27 cellular contexts compared by ENCODE assay signal in the genomic region with DNA sequence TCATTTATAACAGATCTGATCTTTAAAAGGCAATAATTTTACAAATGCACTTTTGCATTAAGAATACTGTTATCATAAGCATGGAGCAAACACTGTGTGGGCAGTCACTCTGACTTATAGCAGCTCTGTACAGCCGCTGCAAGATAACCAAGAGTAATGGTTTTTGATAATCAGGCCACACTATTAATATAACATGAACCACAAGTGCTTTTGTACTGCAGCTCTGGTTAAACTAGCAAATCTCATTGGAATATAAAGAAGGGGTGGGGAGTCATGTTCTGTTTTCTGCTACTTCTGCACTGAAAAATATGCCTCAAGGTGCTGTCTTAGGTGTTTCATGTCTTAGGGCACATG.
DNase-seq lines count a peak whose midpoint lies in the region; ATAC-seq and TF ChIP-seq lines count a peak whose summit lies in the region.
"Had no signal": no experiment of that assay in that cellular context is flagged by ENCODE, and none has a peak within 500 bp of the region (broad histone marks: within the 10 kb centered on the region; RNA-seq: fewer than 3 reads in every experiment).

No MANE protein-coding gene starts in this region.

- H3K27me3 Mint-ChIP-seq in activated CD4-positive, alpha-beta T cell treated with anti-CD3 and anti-CD28 coated beads, Interleukin-2, amount 10 ng/mL, durations not matched to agents 7 days and 5 days = peaks cover 3% of the 10 kb centered on the region

- H4K20me1 ChIP-seq in IMR-90 (ENCODE audit: insufficient read depth, low read length) = no peaks in the 10 kb centered on the region

- no peak overlapping the region for H2BK15ac ChIP-seq in IMR-90 (ENCODE audit: low read depth, low read length)

- no peak overlapping the region; the same call in 1 of the 2 replicates for H3K4me2 ChIP-seq in IMR-90 (ENCODE audit: low read depth, low read length)

- no peak overlapping the region for H2BK20ac ChIP-seq in IMR-90 (ENCODE audit: low read depth, low read length)

- H3K79me1 ChIP-seq in IMR-90 (ENCODE audit: low read depth in 1 of 2, low read length in 2 of 2) = no peaks in the 10 kb centered on the region

- H3K36me3 ChIP-seq in IMR-90 (ENCODE audit: control insufficient read depth, insufficient read depth, low read length) = no peaks in the 10 kb centered on the region
- H3K36me3 ChIP-seq in muscle layer of colon (ENCODE audit: insufficient read depth, low read length) = no peaks in the 10 kb centered on the region
- no peaks in the 10 kb centered on the region for H3K36me3 ChIP-seq in stomach smooth muscle (ENCODE audit: control insufficient read depth in 2 of 2, insufficient read depth in 2 of 2, low read length in 2 of 2)
- no peaks in the 10 kb centered on the region for H3K36me3 ChIP-seq in tibial artery
- H3K36me3 ChIP-seq: colonic mucosa, suprapubic skin had no signal

- CTCF ChIA-PET in IMR-90 (lab: Yijun Ruan, JAX) = interaction anchor here (1.1 kb wide), 1 partner anchor 268 kb away, joined by 4 read pairs; no protein-coding TSS in a partner anchor
- CTCF ChIA-PET in activated CD4-positive, alpha-beta T cell treated with anti-CD3 and anti-CD28 coated beads, Interleukin-2, amount 10 ng/mL, durations not matched to agents 7 days and 5 days (lab: Charles Lee) = no interaction called here

- no peak for ATAC-seq in IMR-90 (ENCODE audit: low read depth)
- ATAC-seq: activated CD8-positive, alpha-beta T cell treated with anti-CD3 and anti-CD28 coated beads for 36 hours; left ventricle myocardium superior; naive thymus-derived CD4-positive, alpha-beta T cell; stimulated activated naive B cell treated with anti-CD40 and anti-IgM and Interleukin-4, amounts not matched to agents 10 μg/mL and 1 μg/mL and 100 μg/mL, for 72 hours; T-helper 17 cell had no signal

- H3K27me3 ChIP-seq in IMR-90 (ENCODE audit: control insufficient read depth, insufficient read depth, low read length) (no peaks in the 10 kb centered on the region), muscle layer of colon (ENCODE audit: control insufficient read depth in 1 of 2, insufficient read depth in 2 of 2, low read length in 2 of 2) (no peaks in the 10 kb centered on the region), stomach smooth muscle (ENCODE audit: control insufficient read depth in 1 of 2, insufficient read depth in 2 of 2, low read length in 2 of 2) (no peaks in the 10 kb centered on the region), tibial artery (no peaks in the 10 kb centered on the region)
- H3K27me3 ChIP-seq: colonic mucosa, suprapubic skin had no signal

- peak overlapping the region; percentile 27; the same call in 1 of the 2 replicates for H2AK5ac ChIP-seq in IMR-90 (ENCODE audit: low read depth, low read length)

- H3K4me3 ChIP-seq in IMR-90 (ENCODE audit: insufficient read depth, low read depth, low read length) (no peak overlapping the region), astrocyte of the spinal cord (ENCODE audit: low read depth, low read length) (no peak overlapping the region), muscle layer of colon (ENCODE audit: low read depth in 1 of 2, low read length in 2 of 2) (no peak overlapping the region), stomach smooth muscle (ENCODE audit: low read length in 2 of 2) (peak overlapping the region in 1 of 2 donors; percentile 80), tibial artery (no peak overlapping the region)
- H3K4me3 ChIP-seq: colonic mucosa, suprapubic skin had no signal

- dilution Hi-C loops in IMR-90 (cut with HindIII; ENCODE audit: low sequenced_read_pairs, unreplicated experiment) = no loop called here

- no peak for TF ChIP-seq RAD21 in IMR-90 (IDR thresholded peaks at IDR 0.05; ENCODE audit: low read length)

- POLR2A ChIA-PET in IMR-90 (lab: Charles Lee; ENCODE audit: unreplicated experiment) = no interaction called here
- POLR2A ChIA-PET in activated CD4-positive, alpha-beta T cell treated with anti-CD3 and anti-CD28 coated beads, Interleukin-2, amount 10 ng/mL, durations not matched to agents 7 days and 5 days (lab: Charles Lee) = no interaction called here

- H2AFZ ChIP-seq in IMR-90 (replicated peaks; ENCODE audit: low read length, poor library complexity) = peak overlapping the region; percentile 26

- no peaks in the 10 kb centered on the region for H3K9me3 ChIP-seq in IMR-90 (ENCODE audit: control insufficient read depth, insufficient read depth, low read length)
- H3K9me3 ChIP-seq in muscle layer of colon (ENCODE audit: low read length) = no peaks in the 10 kb centered on the region
- H3K9me3 ChIP-seq in stomach smooth muscle (ENCODE audit: control insufficient read depth in 2 of 2, low read length in 2 of 2) = no peaks in the 10 kb centered on the region
- no peaks in the 10 kb centered on the region for H3K9me3 ChIP-seq in tibial artery
- H3K9me3 ChIP-seq: Caco-2, colonic mucosa, suprapubic skin had no signal

- intact Hi-C loops in IMR-90 (cut with micrococcal nuclease) = no loop called here
- intact Hi-C loops in tibial artery (cut with DNase I; ENCODE audit: low total_unique reads) = no loop called here

- no peak overlapping the region for H4K5ac ChIP-seq in IMR-90 (ENCODE audit: low read depth, low read length)

- WGBS in IMR-90 (ENCODE audit: extremely low coverage in 2 of 2, insufficient read length in 1 of 2), 2 experiments = no CpG with 5 or more reads among the region's 1 CpG

- H3K9ac ChIP-seq in IMR-90 (ENCODE audit: low read depth, low read length) = no peak overlapping the region
- H3K9ac ChIP-seq in muscle layer of colon (ENCODE audit: low read length) = no peak overlapping the region
- H3K9ac ChIP-seq in stomach smooth muscle (ENCODE audit: low read length in 2 of 2) = no peak overlapping the region

- no peaks in the 10 kb centered on the region for H3K36me3 Mint-ChIP-seq in activated CD4-positive, alpha-beta T cell treated with anti-CD3 and anti-CD28 coated beads, Interleukin-2, amount 10 ng/mL, durations not matched to agents 7 days and 5 days (ENCODE audit: low read depth)
- H3K36me3 Mint-ChIP-seq: activated naive CD4-positive, alpha-beta T cell treated with anti-CD3 and anti-CD28 coated beads, Interleukin-2, amount 50 U/mL, for 24 hours; naive thymus-derived CD4-positive, alpha-beta T cell; stimulated activated naive B cell treated with anti-CD40 and anti-IgM and Interleukin-4, amounts not matched to agents 10 μg/mL and 1 μg/mL and 100 μg/mL, for 72 hours had no signal

- no peak overlapping the region for H3K23ac ChIP-seq in IMR-90 (ENCODE audit: low read depth, low read length)

- H3K18ac ChIP-seq in IMR-90 (ENCODE audit: low read depth, low read length) = peak overlapping the region; percentile 18

- TF ChIP-seq CTCF in IMR-90 (conservative IDR thresholded peaks at IDR 0.05; ENCODE audit: low read depth, low read length) (no peak), astrocyte of the spinal cord (IDR thresholded peaks at IDR 0.05; ENCODE audit: low read depth, low read length) (no peak), tibial artery (IDR thresholded peaks at IDR 0.05) (no peak)

- no peak overlapping the region for H3K27ac Mint-ChIP-seq in activated CD4-positive, alpha-beta T cell treated with anti-CD3 and anti-CD28 coated beads, Interleukin-2, amount 10 ng/mL, durations not matched to agents 7 days and 5 days
- H3K27ac Mint-ChIP-seq: activated CD8-positive, alpha-beta T cell treated with anti-CD3 and anti-CD28 coated beads for 36 hours; activated naive CD4-positive, alpha-beta T cell treated with anti-CD3 and anti-CD28 coated beads, Interleukin-2, amount 50 U/mL, for 24 hours; stimulated activated naive B cell treated with anti-CD40 and anti-IgM and Interleukin-4, amounts not matched to agents 10 μg/mL and 1 μg/mL and 100 μg/mL, for 72 hours; T-helper 17 cell had no signal

- peak overlapping the region in 1 of 2 experiments; percentile 38; a peak in 1 of 4 replicates for H4K8ac ChIP-seq in IMR-90 (ENCODE audit: low read depth in 2 of 2, low read length in 2 of 2)

- H3K9me1 ChIP-seq in IMR-90 (ENCODE audit: insufficient read depth, low read length) = no peaks in the 10 kb centered on the region; the same call in 1 of the 2 replicates

- no peak overlapping the region for H2AK9ac ChIP-seq in IMR-90 (replicated peaks; ENCODE audit: low read depth, low read length, poor library complexity)

- no peak overlapping the region for H3K4ac ChIP-seq in IMR-90 (ENCODE audit: low read depth, low read length)

- no peak overlapping the region for H4K91ac ChIP-seq in IMR-90 (ENCODE audit: insufficient read depth, low read depth, low read length)

- H3K56ac ChIP-seq in IMR-90 (ENCODE audit: extremely low read depth, insufficient read depth, low read length) = no peak overlapping the region

- no TSS peak for BruUV-seq in IMR-90 (replicated peaks; lab: Mats Ljungman, UMichigan)

- peaks cover 10% of the 10 kb centered on the region for H3K4me1 ChIP-seq in IMR-90 (ENCODE audit: control insufficient read depth, insufficient read depth, low read length)
- peaks cover 22% of the 10 kb centered on the region for H3K4me1 ChIP-seq in muscle layer of colon (ENCODE audit: insufficient read depth, low read length)
- H3K4me1 ChIP-seq in stomach smooth muscle (ENCODE audit: control insufficient read depth, insufficient read depth, low read length) = peaks cover 19% of the 10 kb centered on the region
- peaks cover 0 to 8% (median 0%) of the 10 kb centered on the region in 4 donors for H3K4me1 ChIP-seq in tibial artery
- H3K4me1 ChIP-seq: suprapubic skin had no signal

- no peak for DNase-seq in IMR-90
- DNase-seq in astrocyte of the spinal cord (ENCODE audit: low read depth, low spot score) = peak; percentile 3
- no peak for DNase-seq in activated CD4-positive, alpha-beta T cell treated with anti-CD3 and anti-CD28 coated beads, Interleukin-2, amount 10 ng/mL, durations not matched to agents 7 days and 5 days
- no peak for DNase-seq in tibial artery
- DNase-seq in NCI-H1930 (lab: John Stamatoyannopoulos, UW) = no peak
- no peak for DNase-seq in MV-4-11 (lab: John Stamatoyannopoulos, UW)
- DNase-seq: activated CD4-positive, alpha-beta T cell treated with anti-CD3 and anti-CD28 coated beads for 1 hour; activated CD8-positive, alpha-beta memory T cell treated with anti-CD3 and anti-CD28 coated beads, Interleukin-2, amount 50 U/mL, for 48 hours; activated CD8-positive, alpha-beta T cell treated with anti-CD3 and anti-CD28 coated beads for 36 hours; amygdala; Caco-2; colonic mucosa; effector CD4-positive, alpha-beta T cell; left ventricle myocardium superior; midbrain; naive thymus-derived CD4-positive, alpha-beta T cell; NCI-H1105; NCI-H187 treated with DMSO at 0.1 percent for 48 hours; NCI-H2171 treated with DMSO at 0.1 percent for 48 hours; NCI-H510A treated with DMSO at 0.1 percent for 48 hours; stimulated activated naive B cell treated with anti-CD40 and anti-IgM and Interleukin-4, amounts not matched to agents 10 μg/mL and 1 μg/mL and 100 μg/mL, for 72 hours; T-helper 17 cell had no signal

- no peak for TF ChIP-seq POLR2A in IMR-90 (IDR thresholded peaks at IDR 0.05; ENCODE audit: low read depth, low read length)

- H3K4me3 Mint-ChIP-seq in activated CD4-positive, alpha-beta T cell treated with anti-CD3 and anti-CD28 coated beads, Interleukin-2, amount 10 ng/mL, durations not matched to agents 7 days and 5 days = no peak overlapping the region
- H3K4me3 Mint-ChIP-seq: activated CD8-positive, alpha-beta T cell treated with anti-CD3 and anti-CD28 coated beads for 36 hours; activated naive CD4-positive, alpha-beta T cell treated with anti-CD3 and anti-CD28 coated beads, Interleukin-2, amount 50 U/mL, for 24 hours; naive thymus-derived CD4-positive, alpha-beta T cell; stimulated activated naive B cell treated with anti-CD40 and anti-IgM and Interleukin-4, amounts not matched to agents 10 μg/mL and 1 μg/mL and 100 μg/mL, for 72 hours; T-helper 17 cell had no signal

- H2BK120ac ChIP-seq in IMR-90 (ENCODE audit: low read depth, low read length) = no peak overlapping the region

- H3K27ac ChIP-seq in IMR-90 (ENCODE audit: insufficient read depth, low read length) = no peak overlapping the region
- H3K27ac ChIP-seq in muscle layer of colon (ENCODE audit: low read depth, low read length) = peak overlapping the region; percentile 6
- H3K27ac ChIP-seq in stomach smooth muscle (ENCODE audit: low read length) = peak overlapping the region; percentile 82
- no peak overlapping the region for H3K27ac ChIP-seq in tibial artery
- H3K27ac ChIP-seq: C4-2B, colonic mucosa had no signal

- H2BK5ac ChIP-seq in IMR-90 (ENCODE audit: low read depth, low read length, poor library complexity, severe bottlenecking) = no peak overlapping the region

- H3K4me1 Mint-ChIP-seq in activated CD4-positive, alpha-beta T cell treated with anti-CD3 and anti-CD28 coated beads, Interleukin-2, amount 10 ng/mL, durations not matched to agents 7 days and 5 days = no peaks in the 10 kb centered on the region
- H3K4me1 Mint-ChIP-seq: activated naive CD4-positive, alpha-beta T cell treated with anti-CD3 and anti-CD28 coated beads, Interleukin-2, amount 50 U/mL, for 24 hours; naive thymus-derived CD4-positive, alpha-beta T cell had no signal

- H3K9me3 Mint-ChIP-seq in activated CD4-positive, alpha-beta T cell treated with anti-CD3 and anti-CD28 coated beads, Interleukin-2, amount 10 ng/mL, durations not matched to agents 7 days and 5 days = no peaks in the 10 kb centered on the region
- H3K9me3 Mint-ChIP-seq: activated CD8-positive, alpha-beta T cell treated with anti-CD3 and anti-CD28 coated beads for 36 hours; activated naive CD4-positive, alpha-beta T cell treated with anti-CD3 and anti-CD28 coated beads, Interleukin-2, amount 50 U/mL, for 24 hours; stimulated activated naive B cell treated with anti-CD40 and anti-IgM and Interleukin-4, amounts not matched to agents 10 μg/mL and 1 μg/mL and 100 μg/mL, for 72 hours had no signal

- in situ Hi-C loops in IMR-90 (cut with MboI; ENCODE audit: low sequenced_read_pairs) = loop anchor here (10.0 kb wide), 1 partner anchor 259 kb away; no protein-coding TSS in a partner anchor
- in situ Hi-C loops in astrocyte of the spinal cord (cut with HindIII; ENCODE audit: low sequenced_read_pairs) = no loop called here

- H3K14ac ChIP-seq in IMR-90 (replicated peaks; ENCODE audit: low read depth, low read length) = no peak overlapping the region

Comparison
In these comparisons a context has a peak if more than half of its experiments do, and no peak if none do; other contexts are left out.
1. H3K27ac ChIP-seq: peak in muscle layer of colon (single experiment) and stomach smooth muscle (single experiment); none in IMR-90 (single experiment) and tibial artery (0 of 2).